12 cellular contexts compared by ENCODE assay signal in genomic region chr10:28684157-28684985, GRCh38.
"Had no signal": no experiment of that assay in that cellular context is flagged by ENCODE, and none has a peak within 500 bp of the region (broad histone marks: within the 10 kb centered on the region; RNA-seq: fewer than 3 reads in every experiment).

No MANE protein-coding gene starts in this region.

- H3K4me3 Mint-ChIP-seq: activated CD8-positive, alpha-beta memory T cell treated with anti-CD3 and anti-CD28 coated beads, Interleukin-2, amount 10 ng/mL, durations not matched to agents 7 days and 5 days; activated naive CD8-positive, alpha-beta T cell treated with anti-CD3 and anti-CD28 coated beads for 36 hours; activated T-cell treated with anti-CD3 and anti-CD28 coated beads, Interleukin-2, amount 50 U/mL, for 4 hours; neural crest cell had no signal

- H3K27ac ChIP-seq: brain microvascular endothelial cell, stomach, thoracic aorta had no signal

- DNase-seq: activated CD4-positive, alpha-beta T cell treated with anti-CD3 and anti-CD28 coated beads, Interleukin-2, amount 50 U/mL, for 48 hours; activated CD4-positive, CD25-positive, alpha-beta regulatory T cell treated with anti-CD3 and anti-CD28 coated beads, Interleukin-2, amount 50 U/mL, for 72 hours; activated CD8-positive, alpha-beta memory T cell treated with anti-CD3 and anti-CD28 coated beads, Interleukin-2, amount 10 ng/mL, durations not matched to agents 7 days and 5 days; activated gamma-delta T cell treated with Interleukin-2 at 50 U/mL for 16 hours; activated naive CD8-positive, alpha-beta T cell treated with anti-CD3 and anti-CD28 coated beads for 36 hours; activated T-cell treated with anti-CD3 and anti-CD28 coated beads, Interleukin-2, amount 50 U/mL, for 4 hours; brain microvascular endothelial cell; dorsolateral prefrontal cortex; left colon; stomach had no signal

- H3K9me3 Mint-ChIP-seq: activated naive CD8-positive, alpha-beta T cell treated with anti-CD3 and anti-CD28 coated beads for 36 hours; activated T-cell treated with anti-CD3 and anti-CD28 coated beads, Interleukin-2, amount 50 U/mL, for 4 hours; neural crest cell had no signal

- H3K36me3 ChIP-seq: stomach, thoracic aorta had no signal

- H3K36me3 Mint-ChIP-seq: activated CD8-positive, alpha-beta memory T cell treated with anti-CD3 and anti-CD28 coated beads, Interleukin-2, amount 10 ng/mL, durations not matched to agents 7 days and 5 days; activated naive CD8-positive, alpha-beta T cell treated with anti-CD3 and anti-CD28 coated beads for 36 hours had no signal

- H3K27ac Mint-ChIP-seq: activated CD8-positive, alpha-beta memory T cell treated with anti-CD3 and anti-CD28 coated beads, Interleukin-2, amount 10 ng/mL, durations not matched to agents 7 days and 5 days; activated naive CD8-positive, alpha-beta T cell treated with anti-CD3 and anti-CD28 coated beads for 36 hours had no signal

- H3K9me3 ChIP-seq: stomach, thoracic aorta had no signal

- H3K27me3 ChIP-seq: brain microvascular endothelial cell had no signal

- H3K4me3 ChIP-seq: dorsolateral prefrontal cortex, stomach, thoracic aorta had no signal
